In genomic region chr6:53148684-53149083, GRCh38 we compare ENCODE assay signal across 37 cellular contexts. TPM values are rescaled to one million over a fixed set of nuclear protein-coding genes. Genes with fewer than 3 reads are reported as not detected.
"Had no signal": no experiment of that assay in that cellular context is flagged by ENCODE, and none has a peak within 500 bp of the region (broad histone marks: within the 10 kb centered on the region; RNA-seq: fewer than 3 reads in every experiment).

TSS of gene GCM1 (minus strand) at chr6:53148841. CDS start at chr6:53145632, 3,209 bp downstream.

- H3K27ac Mint-ChIP-seq: activated naive CD4-positive, alpha-beta T cell treated with anti-CD3 and anti-CD28 coated beads, Interleukin-2, amount 10 ng/mL, durations not matched to agents 7 days and 5 days; activated naive CD8-positive, alpha-beta T cell treated with anti-CD3 and anti-CD28 coated beads, Interleukin-2, amount 10 ng/mL, durations not matched to agents 7 days and 5 days; activated T-helper 1 cell treated with anti-CD3 and anti-CD28 coated beads, Interleukin-12 subunit alpha, Interleukin-12 subunit beta, Interleukin-2, Interleukin-4 antibody, amounts not matched to agents 30 ng/mL and 10 ng/mL and 1 ng/mL, durations not matched to agents 14 hours and 24 hours and 36 hours; brain; mesothelial cell of epicardium; T-helper 2 cell treated with Interferon-gamma antibody and Interleukin-4, amounts not matched to agents 5 μg/mL and 100 μg/mL, for 36 hours had no signal

- H3K36me3 Mint-ChIP-seq: activated naive CD4-positive, alpha-beta T cell treated with anti-CD3 and anti-CD28 coated beads, Interleukin-2, amount 10 ng/mL, durations not matched to agents 7 days and 5 days; activated naive CD8-positive, alpha-beta T cell treated with anti-CD3 and anti-CD28 coated beads, Interleukin-2, amount 10 ng/mL, durations not matched to agents 7 days and 5 days; brain; mesothelial cell of epicardium; naive thymus-derived CD4-positive, alpha-beta T cell had no signal

- H3K27ac ChIP-seq: ascending aorta, cardiac muscle cell, colonic mucosa, gastrocnemius medialis, parathyroid adenoma, psoas muscle, sigmoid colon, tibial nerve had no signal

- H3K36me3 ChIP-seq: ascending aorta, cardiac muscle cell, colonic mucosa, gastrocnemius medialis, sigmoid colon, tibial nerve had no signal

- FAIRE-seq: islet of Langerhans, urothelium cell line had no signal

- ATAC-seq: gastrocnemius medialis; left cardiac atrium; naive thymus-derived CD4-positive, alpha-beta T cell; psoas muscle had no signal

- H3K4me3 ChIP-seq: ascending aorta, cardiac muscle cell, colonic mucosa, gastrocnemius medialis, psoas muscle, sigmoid colon, smooth muscle cell, tibial nerve had no signal

- H3K9ac ChIP-seq: parathyroid adenoma had no signal

- H3K4me2 ChIP-seq: smooth muscle cell had no signal

- H3K27me3 ChIP-seq: ascending aorta, cardiac muscle cell, colonic mucosa, gastrocnemius medialis, sigmoid colon, tibial nerve had no signal

- H3K4me3 Mint-ChIP-seq: activated naive CD4-positive, alpha-beta T cell treated with anti-CD3 and anti-CD28 coated beads, Interleukin-2, amount 10 ng/mL, durations not matched to agents 7 days and 5 days; activated naive CD8-positive, alpha-beta T cell treated with anti-CD3 and anti-CD28 coated beads, Interleukin-2, amount 10 ng/mL, durations not matched to agents 7 days and 5 days; activated T-helper 1 cell treated with anti-CD3 and anti-CD28 coated beads, Interleukin-12 subunit alpha, Interleukin-12 subunit beta, Interleukin-2, Interleukin-4 antibody, amounts not matched to agents 30 ng/mL and 10 ng/mL and 1 ng/mL, durations not matched to agents 14 hours and 24 hours and 36 hours; brain; mesothelial cell of epicardium; naive thymus-derived CD4-positive, alpha-beta T cell; T-helper 2 cell treated with Interferon-gamma antibody and Interleukin-4, amounts not matched to agents 5 μg/mL and 100 μg/mL, for 36 hours had no signal

- H3K9me3 Mint-ChIP-seq: activated naive CD4-positive, alpha-beta T cell treated with anti-CD3 and anti-CD28 coated beads, Interleukin-2, amount 10 ng/mL, durations not matched to agents 7 days and 5 days; activated naive CD8-positive, alpha-beta T cell treated with anti-CD3 and anti-CD28 coated beads, Interleukin-2, amount 10 ng/mL, durations not matched to agents 7 days and 5 days; activated T-helper 1 cell treated with anti-CD3 and anti-CD28 coated beads, Interleukin-12 subunit alpha, Interleukin-12 subunit beta, Interleukin-2, Interleukin-4 antibody, amounts not matched to agents 30 ng/mL and 10 ng/mL and 1 ng/mL, durations not matched to agents 14 hours and 24 hours and 36 hours; naive thymus-derived CD4-positive, alpha-beta T cell; T-helper 2 cell treated with Interferon-gamma antibody and Interleukin-4, amounts not matched to agents 5 μg/mL and 100 μg/mL, for 36 hours had no signal

- H3K27me3 Mint-ChIP-seq: activated naive CD8-positive, alpha-beta T cell treated with anti-CD3 and anti-CD28 coated beads, Interleukin-2, amount 10 ng/mL, durations not matched to agents 7 days and 5 days; brain had no signal

- H3K79me2 ChIP-seq: parathyroid adenoma had no signal

- H3K4me1 ChIP-seq: ascending aorta, colonic mucosa, gastrocnemius medialis, parathyroid adenoma, psoas muscle, tibial nerve had no signal

- H3K9me3 ChIP-seq: ascending aorta, colonic mucosa, gastrocnemius medialis, psoas muscle, sigmoid colon, tibial nerve had no signal

- DNase-seq: activated CD4-positive, alpha-beta T cell treated with anti-CD3 and anti-CD28 coated beads for 4 hours; activated CD4-positive, alpha-beta T cell treated with anti-CD3 and anti-CD28 coated beads, Interleukin-2, amount 50 U/mL, for 48 hours; activated CD4-positive, CD25-positive, alpha-beta regulatory T cell; activated CD8-positive, alpha-beta memory T cell treated with anti-CD3 and anti-CD28 coated beads for 24 hours; activated gamma-delta T cell; activated naive CD4-positive, alpha-beta T cell treated with anti-CD3 and anti-CD28 coated beads, Interleukin-2, amount 10 ng/mL, durations not matched to agents 7 days and 5 days; activated naive CD8-positive, alpha-beta T cell treated with anti-CD3 and anti-CD28 coated beads, Interleukin-2, amount 10 ng/mL, durations not matched to agents 7 days and 5 days; activated T-cell treated with anti-CD3 and anti-CD28 coated beads, Interleukin-2, amount 50 U/mL, for 1 hour; cerebellar nuclear complex; colonic mucosa; effector memory CD4-positive, alpha-beta T cell; gastrocnemius medialis; glutamatergic neuron; left cardiac atrium; mammary epithelial cell; naive thymus-derived CD4-positive, alpha-beta T cell; nucleus accumbens; psoas muscle; sigmoid colon; stimulated activated CD4-positive, alpha-beta T cell treated with anti-CD3 and anti-CD28 coated beads, Interleukin-1b, Interleukin-23, amount 100 ng/mL, for 48 hours; stimulated activated naive CD4-positive, alpha-beta T cell; T-helper 1 cell had no signal

- H3K4me1 Mint-ChIP-seq: activated naive CD4-positive, alpha-beta T cell treated with anti-CD3 and anti-CD28 coated beads, Interleukin-2, amount 10 ng/mL, durations not matched to agents 7 days and 5 days; activated naive CD8-positive, alpha-beta T cell treated with anti-CD3 and anti-CD28 coated beads, Interleukin-2, amount 10 ng/mL, durations not matched to agents 7 days and 5 days; brain; naive thymus-derived CD4-positive, alpha-beta T cell had no signal

- H2AFZ ChIP-seq: parathyroid adenoma had no signal

RNA-seq across cellular contexts. Expression of gene GCM1, which starts in this region (rescaled TPM):
- total RNA-seq: activated T-helper 1 cell treated with anti-CD3 and anti-CD28 coated beads, Interleukin-12 subunit alpha, Interleukin-12 subunit beta, Interleukin-2, Interleukin-4 antibody, amounts not matched to agents 30 ng/mL and 10 ng/mL and 1 ng/mL, durations not matched to agents 14 hours and 24 hours and 36 hours; ascending aorta; cardiac muscle cell; colonic mucosa; epithelial cell of proximal tubule; gastrocnemius medialis; mammary epithelial cell; mesothelial cell of epicardium; psoas muscle; sigmoid colon; smooth muscle cell; temporal lobe had no signal
- polyA plus RNA-seq: cardiac muscle cell; liver; mammary epithelial cell; naive thymus-derived CD4-positive, alpha-beta T cell; neural cell; psoas muscle; smooth muscle cell had no signal
